18 cellular contexts compared by ENCODE assay signal in genomic region chr12:18753481-18754117, GRCh38. TPM values are rescaled to one million over a fixed set of nuclear protein-coding genes. Genes with fewer than 3 reads are reported as not detected.
DNase-seq lines count a peak whose midpoint lies in the region; ATAC-seq and TF ChIP-seq lines count a peak whose summit lies in the region.
"Had no signal": no experiment of that assay in that cellular context is flagged by ENCODE, and none has a peak within 500 bp of the region (broad histone marks: within the 10 kb centered on the region; RNA-seq: fewer than 3 reads in every experiment).

No MANE protein-coding gene starts in this region.

- intact Hi-C loops in activated CD8-positive, alpha-beta T cell treated with anti-CD3 and anti-CD28 coated beads for 36 hours (cut with micrococcal nuclease), result no loop called here

- H3K23me2 ChIP-seq in H9 (ENCODE audit: insufficient read length, low read depth, low read length, poor library complexity, severe bottlenecking), result no peaks in the 10 kb centered on the region

- DNase-seq in H9 (peak; percentile 59), ecto neural progenitor cell (ENCODE audit: low spot score) (peak; percentile 76), progenitor cell of endocrine pancreas (ENCODE audit: low spot score, unreplicated experiment) (no peak), HK-2 (ENCODE audit: unreplicated experiment) (no peak), GM19240 (ENCODE audit: insufficient read length, low spot score) (no peak), OCI-M1 (lab: John Stamatoyannopoulos, UW) (no peak)
- DNase-seq in activated CD8-positive, alpha-beta T cell treated with anti-CD3 and anti-CD28 coated beads for 36 hours, result no peak
- DNase-seq: activated CD4-positive, alpha-beta T cell treated with anti-CD3 and anti-CD28 coated beads for 48 hours; activated T-cell treated with anti-CD3 and anti-CD28 coated beads, Interleukin-2, amount 50 U/mL, for 72 hours; DMS79; hippocampal formation; mucosa of descending colon; stimulated activated CD4-positive, alpha-beta T cell treated with anti-CD3 and anti-CD28 coated beads, Interleukin-4, amount 100 ng/mL, for 24 hours; stimulated activated naive B cell treated with anti-CD40 and anti-IgM and Interleukin-4, amounts not matched to agents 10 μg/mL and 1 μg/mL and 100 μg/mL, for 72 hours; T-helper 1 cell had no signal

- H3K9ac ChIP-seq in H9 (ENCODE audit: extremely low read depth, insufficient read length, low read length), result no peak overlapping the region
- H3K9ac ChIP-seq in iPS-20b (ENCODE audit: low read depth, low read length), result peak overlapping the region; percentile 72; the same call in 1 of the 2 replicates

- H3K36me3 Mint-ChIP-seq in H9 (ENCODE audit: insufficient read depth in 1 of 3, low read depth in 3 of 3) (peaks cover 0 to 5% (median 4%) of the 10 kb centered on the region in 3 experiments; a peak in 1 of 7 replicates), progenitor cell of endocrine pancreas (ENCODE audit: insufficient read depth) (no peaks in the 10 kb centered on the region)
- H3K36me3 Mint-ChIP-seq in activated CD8-positive, alpha-beta T cell treated with anti-CD3 and anti-CD28 coated beads for 36 hours (ENCODE audit: low read depth), result no peaks in the 10 kb centered on the region
- H3K36me3 Mint-ChIP-seq: stimulated activated naive B cell treated with anti-CD40 and anti-IgM and Interleukin-4, amounts not matched to agents 10 μg/mL and 1 μg/mL and 100 μg/mL, for 72 hours had no signal

- H3K4me3 ChIP-seq in iPS-20b (ENCODE audit: low read length), result peak overlapping the region; percentile 34; the same call in 1 of the 2 replicates
- H3K4me3 ChIP-seq: GM12878, mucosa of descending colon had no signal

- no peak overlapping the region for H3K56ac ChIP-seq in H9 (ENCODE audit: insufficient read length, low read depth, low read length)

- no peaks in the 10 kb centered on the region for H3K9me3 Mint-ChIP-seq in H9
- no peaks in the 10 kb centered on the region for H3K9me3 Mint-ChIP-seq in progenitor cell of endocrine pancreas (ENCODE audit: low read depth)
- no peaks in the 10 kb centered on the region for H3K9me3 Mint-ChIP-seq in activated CD8-positive, alpha-beta T cell treated with anti-CD3 and anti-CD28 coated beads for 36 hours

- H2BK5ac ChIP-seq in H9 (ENCODE audit: insufficient read length, low read length), result no peak overlapping the region

- POLR2A ChIA-PET in activated CD8-positive, alpha-beta T cell treated with anti-CD3 and anti-CD28 coated beads for 36 hours (lab: Charles Lee), result no interaction called here

- H4K91ac ChIP-seq in H9 (ENCODE audit: insufficient read length, low read depth, low read length), result no peak overlapping the region

- H3K4me1 Mint-ChIP-seq in H9 (peaks cover 61 to 65% of the 10 kb centered on the region in 2 experiments), progenitor cell of endocrine pancreas (ENCODE audit: low read depth) (peaks cover 37% of the 10 kb centered on the region)
- H3K4me1 Mint-ChIP-seq in activated CD8-positive, alpha-beta T cell treated with anti-CD3 and anti-CD28 coated beads for 36 hours (ENCODE audit: low read depth), result no peaks in the 10 kb centered on the region
- H3K4me1 Mint-ChIP-seq: stimulated activated naive B cell treated with anti-CD40 and anti-IgM and Interleukin-4, amounts not matched to agents 10 μg/mL and 1 μg/mL and 100 μg/mL, for 72 hours had no signal

- H2AK5ac ChIP-seq in H9 (ENCODE audit: insufficient read length, low read length), result no peak overlapping the region

- H3K36me3 ChIP-seq in iPS-20b (ENCODE audit: insufficient read depth, low read depth, low read length), result no peaks in the 10 kb centered on the region

- peak overlapping the region; percentile 58; the same call in 1 of the 2 replicates for H3K14ac ChIP-seq in H9 (ENCODE audit: insufficient read depth, low read length)

- no peaks in the 10 kb centered on the region for H3K79me2 ChIP-seq in H9 (ENCODE audit: insufficient read depth, low read length)

- no peaks in the 10 kb centered on the region for H3K9me3 ChIP-seq in H9 (ENCODE audit: control insufficient read depth, low read depth, low read length)
- no peaks in the 10 kb centered on the region for H3K9me3 ChIP-seq in iPS-20b (ENCODE audit: insufficient read depth, low read depth, low read length)
- H3K9me3 ChIP-seq: mucosa of descending colon had no signal

- H2BK15ac ChIP-seq in H9 (ENCODE audit: low read depth, low read length), result no peak overlapping the region

- CTCF ChIA-PET in activated CD8-positive, alpha-beta T cell treated with anti-CD3 and anti-CD28 coated beads for 36 hours (lab: Charles Lee), result no interaction called here

- no peak for ATAC-seq in activated CD8-positive, alpha-beta T cell treated with anti-CD3 and anti-CD28 coated beads for 36 hours
- ATAC-seq: activated T-cell treated with anti-CD3 and anti-CD28 coated beads, Interleukin-2, amount 50 U/mL, for 72 hours; GM12878; mucosa of descending colon had no signal

- no peak overlapping the region for H2BK120ac ChIP-seq in H9 (ENCODE audit: low read depth, low read length, poor library complexity, severe bottlenecking)

- H3K27me3 ChIP-seq in H9 (ENCODE audit: insufficient read depth, low read length) (no peaks in the 10 kb centered on the region), iPS-20b (ENCODE audit: insufficient read depth, low read length) (no peaks in the 10 kb centered on the region)

- peak overlapping the region; percentile 74 for H3K18ac ChIP-seq in H9 (ENCODE audit: insufficient read length, low read depth, low read length)

- no peaks in the 10 kb centered on the region for H3K27me3 Mint-ChIP-seq in H9 (ENCODE audit: low read depth)
- H3K27me3 Mint-ChIP-seq in progenitor cell of endocrine pancreas, result peaks cover 20% of the 10 kb centered on the region
- no peaks in the 10 kb centered on the region for H3K27me3 Mint-ChIP-seq in activated CD8-positive, alpha-beta T cell treated with anti-CD3 and anti-CD28 coated beads for 36 hours
- H3K27me3 Mint-ChIP-seq: stimulated activated naive B cell treated with anti-CD40 and anti-IgM and Interleukin-4, amounts not matched to agents 10 μg/mL and 1 μg/mL and 100 μg/mL, for 72 hours had no signal

- WGBS in H9 (ENCODE audit: extremely low coverage, insufficient read length, low lambda C conversion rate), result no CpG with 5 or more reads among the region's 16 CpGs

- H4K5ac ChIP-seq in H9 (ENCODE audit: insufficient read length, low read depth, low read length), result no peak overlapping the region

- H3K4me3 Mint-ChIP-seq in H9, result peak overlapping the region; percentile 49 to 70
- peak overlapping the region; percentile 4 for H3K4me3 Mint-ChIP-seq in progenitor cell of endocrine pancreas (ENCODE audit: low read depth)
- no peak overlapping the region for H3K4me3 Mint-ChIP-seq in activated CD8-positive, alpha-beta T cell treated with anti-CD3 and anti-CD28 coated beads for 36 hours
- H3K4me3 Mint-ChIP-seq: activated T-cell treated with anti-CD3 and anti-CD28 coated beads, Interleukin-2, amount 50 U/mL, for 72 hours; stimulated activated naive B cell treated with anti-CD40 and anti-IgM and Interleukin-4, amounts not matched to agents 10 μg/mL and 1 μg/mL and 100 μg/mL, for 72 hours had no signal

- H2AFZ ChIP-seq in H9 (ENCODE audit: low read length), result no peak overlapping the region

- H3T11ph ChIP-seq in H9 (ENCODE audit: low read length), result no peak overlapping the region

- no peak overlapping the region for H3K4me2 ChIP-seq in H9 (ENCODE audit: insufficient read depth, insufficient read length, low read length)

- H3K4me1 ChIP-seq in H9 (ENCODE audit: insufficient read depth, low read length), result peaks cover 6% of the 10 kb centered on the region; the same call in 1 of the 2 replicates
- peaks cover 44% of the 10 kb centered on the region for H3K4me1 ChIP-seq in iPS-20b (ENCODE audit: insufficient read depth, low read length)

- no peak overlapping the region for H4K8ac ChIP-seq in H9 (replicated peaks; ENCODE audit: insufficient read length, low read depth, low read length)

- H3K79me1 ChIP-seq in H9 (ENCODE audit: insufficient read depth, low read depth, low read length, poor library complexity, severe bottlenecking), result no peaks in the 10 kb centered on the region

- peak overlapping the region; percentile 12 for H3K27ac ChIP-seq in H9 (ENCODE audit: insufficient read length, low read depth, low read length)
- H3K27ac ChIP-seq in iPS-20b (ENCODE audit: low read length), result peak overlapping the region; percentile 71

- H3K23ac ChIP-seq in H9 (ENCODE audit: insufficient read length, low read depth, low read length), result no peak overlapping the region

- peak overlapping the region; percentile 95 to 99 (median 99) for H3K27ac Mint-ChIP-seq in H9
- H3K27ac Mint-ChIP-seq in progenitor cell of endocrine pancreas, result no peak overlapping the region
- H3K27ac Mint-ChIP-seq in activated CD8-positive, alpha-beta T cell treated with anti-CD3 and anti-CD28 coated beads for 36 hours, result no peak overlapping the region
- H3K27ac Mint-ChIP-seq: activated T-cell treated with anti-CD3 and anti-CD28 coated beads, Interleukin-2, amount 50 U/mL, for 72 hours; stimulated activated naive B cell treated with anti-CD40 and anti-IgM and Interleukin-4, amounts not matched to agents 10 μg/mL and 1 μg/mL and 100 μg/mL, for 72 hours had no signal

- TF ChIP-seq CTCF in H9 (conservative IDR thresholded peaks at IDR 0.05) (no peak), progenitor cell of endocrine pancreas (IDR thresholded peaks at IDR 0.05; ENCODE audit: unreplicated experiment) (no peak)
- TF ChIP-seq CTCF in activated CD8-positive, alpha-beta T cell treated with anti-CD3 and anti-CD28 coated beads for 36 hours (IDR thresholded peaks at IDR 0.05), result no peak

- no peaks in the 10 kb centered on the region for H4K20me1 ChIP-seq in H9 (ENCODE audit: control insufficient read depth, insufficient read depth, insufficient read length)

- no peak overlapping the region for H2BK20ac ChIP-seq in H9 (ENCODE audit: low read depth, low read length, poor library complexity, severe bottlenecking)

- H3K4ac ChIP-seq in H9 (ENCODE audit: low read depth, low read length), result no peak overlapping the region

- H2BK12ac ChIP-seq in H9 (ENCODE audit: insufficient read length, low read depth, low read length), result no peak overlapping the region

RNA-seq across cellular contexts. Expression of gene CAPZA3, which starts 15.7 kb away (rescaled TPM):
- total RNA-seq in H9 (2021), result not detected in 2 replicates
- total RNA-seq in progenitor cell of endocrine pancreas, result 0.29 and 0.36 TPM in 2 replicates
- total RNA-seq in activated CD8-positive, alpha-beta T cell treated with anti-CD3 and anti-CD28 coated beads for 36 hours, result not detected
- total RNA-seq: activated T-cell treated with anti-CD3 and anti-CD28 coated beads, Interleukin-2, amount 50 U/mL, for 72 hours; endothelial cell of umbilical vein; GM12878; mucosa of descending colon had no signal

RNA-seq across cellular contexts. Expression of gene PLCZ1, which starts 15.8 kb away (rescaled TPM):
- not detected in 2 replicates for total RNA-seq in H9 (2021)
- not detected in 2 replicates for total RNA-seq in progenitor cell of endocrine pancreas
- not detected for total RNA-seq in activated CD8-positive, alpha-beta T cell treated with anti-CD3 and anti-CD28 coated beads for 36 hours
- total RNA-seq: activated T-cell treated with anti-CD3 and anti-CD28 coated beads, Interleukin-2, amount 50 U/mL, for 72 hours; endothelial cell of umbilical vein; GM12878; mucosa of descending colon had no signal

Comparison
In these comparisons a context has a peak if more than half of its experiments do, and no peak if none do; other contexts are left out.
1. DNase-seq: peak in H9 (single experiment) and ecto neural progenitor cell (single experiment); none in progenitor cell of endocrine pancreas (single experiment), HK-2 (single experiment), GM19240 (single experiment), activated CD8-positive, alpha-beta T cell treated with anti-CD3 and anti-CD28 coated beads for 36 hours (single experiment) and OCI-M1 (single experiment).
2. H3K27ac Mint-ChIP-seq: peak in H9 (3 of 3); none in progenitor cell of endocrine pancreas (single experiment) and activated CD8-positive, alpha-beta T cell treated with anti-CD3 and anti-CD28 coated beads for 36 hours (single experiment).